31 cellular contexts compared by ENCODE assay signal in genomic region chr3:78459751-78460150, GRCh38.
"Had no signal": no experiment of that assay in that cellular context is flagged by ENCODE, and none has a peak within 500 bp of the region (broad histone marks: within the 10 kb centered on the region; RNA-seq: fewer than 3 reads in every experiment).

No MANE protein-coding gene starts in this region.

- H3K36me3 ChIP-seq: gastrocnemius medialis, right lobe of liver, tibial nerve, upper lobe of right lung, uterus had no signal

- H3K27ac Mint-ChIP-seq: dendritic cell treated with granulocyte-macrophage colony-stimulating factor and Interleukin-4, amounts not matched to agents 40 ng/mL and 50 ng/mL, for 4 days; memory B cell; naive thymus-derived CD4-positive, alpha-beta T cell; nephron; neural progenitor cell; progenitor cell of endocrine pancreas; stimulated activated memory B cell treated with anti-CD40 and anti-IgM and Interleukin-4, amounts not matched to agents 10 μg/mL and 1 μg/mL and 100 μg/mL, for 72 hours had no signal

- H3K4me2 ChIP-seq: neural progenitor cell, smooth muscle cell had no signal

- H2AFZ ChIP-seq: neural progenitor cell, parathyroid adenoma had no signal

- H3K9me3 ChIP-seq: gastrocnemius medialis, right lobe of liver, testis, upper lobe of right lung, uterus had no signal

- H3K27me3 Mint-ChIP-seq: dendritic cell treated with granulocyte-macrophage colony-stimulating factor and Interleukin-4, amounts not matched to agents 40 ng/mL and 50 ng/mL, for 4 days; memory B cell; naive thymus-derived CD4-positive, alpha-beta T cell; progenitor cell of endocrine pancreas; stimulated activated memory B cell treated with anti-CD40 and anti-IgM and Interleukin-4, amounts not matched to agents 10 μg/mL and 1 μg/mL and 100 μg/mL, for 72 hours had no signal

- H3K27me3 ChIP-seq: gastrocnemius medialis, neural progenitor cell, right lobe of liver, testis, tibial nerve, upper lobe of right lung, uterus had no signal

- H3K4me1 Mint-ChIP-seq: endodermal cell; memory B cell; naive thymus-derived CD4-positive, alpha-beta T cell; nephron; neural progenitor cell; stimulated activated memory B cell treated with anti-CD40 and anti-IgM and Interleukin-4, amounts not matched to agents 10 μg/mL and 1 μg/mL and 100 μg/mL, for 72 hours had no signal

- H3K9ac ChIP-seq: neural progenitor cell, parathyroid adenoma had no signal

- ATAC-seq: esophagus mucosa; gastrocnemius medialis; left lobe of liver; mucosa of descending colon; naive thymus-derived CD4-positive, alpha-beta T cell; right lobe of liver; stimulated activated memory B cell treated with anti-CD40 and anti-IgM and Interleukin-4, amounts not matched to agents 10 μg/mL and 1 μg/mL and 100 μg/mL, for 72 hours; stimulated activated naive CD8-positive, alpha-beta T cell treated with anti-CD3 and anti-CD28 coated beads, Interleukin-15, Interleukin-2, amounts not matched to agents 100 U/mL and 50 U/mL, for 24 hours; upper lobe of right lung had no signal

- H3K36me3 Mint-ChIP-seq: memory B cell; stimulated activated memory B cell treated with anti-CD40 and anti-IgM and Interleukin-4, amounts not matched to agents 10 μg/mL and 1 μg/mL and 100 μg/mL, for 72 hours had no signal

- H3K4me1 ChIP-seq: gastrocnemius medialis, parathyroid adenoma, right lobe of liver, testis, tibial nerve, upper lobe of right lung, uterus had no signal

- H3K79me2 ChIP-seq: parathyroid adenoma had no signal

- FAIRE-seq: colon, kidney had no signal

- H3K4me3 ChIP-seq: gastrocnemius medialis, lung, mucosa of descending colon, neural progenitor cell, right lobe of liver, smooth muscle cell, testis, tibial nerve, upper lobe of right lung, uterus had no signal

- DNase-seq: effector CD8-positive, alpha-beta T cell; endodermal cell; foreskin fibroblast; gastrocnemius medialis; head of caudate nucleus; kidney; mucosa of descending colon; naive thymus-derived CD4-positive, alpha-beta T cell; right lobe of liver; stimulated activated CD4-positive, alpha-beta T cell treated with anti-CD3 and anti-CD28 coated beads, Interleukin-12 subunit alpha, Interleukin-12 subunit beta, amount 100 ng/mL, for 4 hours; stimulated activated CD4-positive, alpha-beta T cell treated with anti-CD3 and anti-CD28 coated beads, Interleukin-2, amount 100 ng/mL, for 24 hours; stimulated activated CD4-positive, alpha-beta T cell treated with anti-CD3 and anti-CD28 coated beads, Interleukin-4, amount 100 ng/mL, for 4 hours; stimulated activated naive CD8-positive, alpha-beta T cell treated with anti-CD3 and anti-CD28 coated beads, Interleukin-15, Interleukin-2, amounts not matched to agents 100 U/mL and 50 U/mL, for 24 hours; substantia nigra; testis; upper lobe of right lung; uterus had no signal

- H3K27ac ChIP-seq: epithelial cell of prostate, gastrocnemius medialis, neural progenitor cell, parathyroid adenoma, right lobe of liver, testis, tibial nerve, upper lobe of right lung, uterus had no signal

- H3K4me3 Mint-ChIP-seq: dendritic cell treated with granulocyte-macrophage colony-stimulating factor and Interleukin-4, amounts not matched to agents 40 ng/mL and 50 ng/mL, for 4 days; endodermal cell; memory B cell; naive thymus-derived CD4-positive, alpha-beta T cell; nephron; neural progenitor cell; stimulated activated memory B cell treated with anti-CD40 and anti-IgM and Interleukin-4, amounts not matched to agents 10 μg/mL and 1 μg/mL and 100 μg/mL, for 72 hours had no signal
